ENCODE assay signal across 15 cellular contexts in the genomic region with DNA sequence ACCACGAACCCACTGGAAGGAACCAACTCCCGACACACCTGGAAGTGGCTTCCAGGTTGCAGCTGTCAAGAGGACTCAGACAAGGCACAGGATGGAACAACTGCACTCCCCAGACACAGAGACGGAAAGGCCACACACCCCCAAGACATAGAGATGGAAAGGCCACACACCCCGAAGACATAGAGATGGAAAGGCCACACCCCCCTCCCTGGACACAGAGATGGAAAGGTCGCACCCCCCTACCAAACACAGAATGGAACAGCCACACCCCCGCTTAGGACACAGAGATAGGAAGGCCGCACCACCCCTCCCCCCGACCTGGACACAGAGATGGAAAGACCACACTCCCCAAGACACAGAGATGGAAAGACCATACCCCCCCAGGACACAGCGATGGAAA. TPM values are rescaled to one million over a fixed set of nuclear protein-coding genes. Genes with fewer than 3 reads are reported as not detected.
DNase-seq lines count a peak whose midpoint lies in the region; ATAC-seq and TF ChIP-seq lines count a peak whose summit lies in the region.
"Had no signal": no experiment of that assay in that cellular context is flagged by ENCODE, and none has a peak within 500 bp of the region (broad histone marks: within the 10 kb centered on the region; RNA-seq: fewer than 3 reads in every experiment).

No MANE protein-coding gene starts in this region.

- TF ChIP-seq CTCF in natural killer cell (IDR thresholded peaks at IDR 0.05) (no peak), chondrocyte (IDR thresholded peaks at IDR 0.05) (no peak)

- no peak for DNase-seq in natural killer cell treated with Interleukin-12 subunit alpha and Interleukin-12 subunit beta and Interleukin-15 and Interleukin-18, amount 100 ng/mL, for 72 hours (ENCODE audit: low spot score)
- DNase-seq in natural killer cell (no peak), chondrocyte (ENCODE audit: low spot score) (peak; percentile 32), DMS79 (lab: John Stamatoyannopoulos, UW) (no peak), NCI-H345 (lab: John Stamatoyannopoulos, UW) (no peak)
- DNase-seq: CD8-positive, alpha-beta memory T cell; KBM-7; NCI-H1105 treated with DMSO at 0.1 percent for 48 hours; NCI-H1694; NCI-H2107; NCI-H510A treated with DMSO at 0.1 percent for 48 hours; NCI-H82; SHP77 had no signal

- H3K36me3 Mint-ChIP-seq in natural killer cell treated with Interleukin-12 subunit alpha and Interleukin-12 subunit beta and Interleukin-15 and Interleukin-18, amount 100 ng/mL, for 72 hours, result no peaks in the 10 kb centered on the region
- no peaks in the 10 kb centered on the region for H3K36me3 Mint-ChIP-seq in natural killer cell
- peaks cover 3% of the 10 kb centered on the region for H3K36me3 Mint-ChIP-seq in chondrocyte (ENCODE audit: low read depth)

- no peak for ATAC-seq in natural killer cell treated with Interleukin-12 subunit alpha and Interleukin-12 subunit beta and Interleukin-15 and Interleukin-18, amount 100 ng/mL, for 72 hours
- ATAC-seq in natural killer cell, result no peak

- H3K27me3 Mint-ChIP-seq in natural killer cell treated with Interleukin-12 subunit alpha and Interleukin-12 subunit beta and Interleukin-15 and Interleukin-18, amount 100 ng/mL, for 72 hours, result peaks cover 10 to 16% of the 10 kb centered on the region in 2 donors
- H3K27me3 Mint-ChIP-seq in natural killer cell (ENCODE audit: low read depth in 2 of 2) (peaks cover 0 to 11% of the 10 kb centered on the region in 2 donors), chondrocyte (ENCODE audit: low read depth) (no peaks in the 10 kb centered on the region)

- peaks cover 8 to 10% of the 10 kb centered on the region in 2 donors for H3K4me1 Mint-ChIP-seq in natural killer cell treated with Interleukin-12 subunit alpha and Interleukin-12 subunit beta and Interleukin-15 and Interleukin-18, amount 100 ng/mL, for 72 hours (ENCODE audit: low read depth in 2 of 2)
- H3K4me1 Mint-ChIP-seq in natural killer cell (peaks cover 7 to 18% of the 10 kb centered on the region in 2 donors), chondrocyte (ENCODE audit: low read depth) (peaks cover 6% of the 10 kb centered on the region)

- peak overlapping the region; percentile 34 for H3K4me3 Mint-ChIP-seq in natural killer cell treated with Interleukin-12 subunit alpha and Interleukin-12 subunit beta and Interleukin-15 and Interleukin-18, amount 100 ng/mL, for 72 hours
- H3K4me3 Mint-ChIP-seq in natural killer cell (no peak overlapping the region), chondrocyte (ENCODE audit: unreplicated experiment) (no peak overlapping the region)

- no peaks in the 10 kb centered on the region for H3K9me3 Mint-ChIP-seq in natural killer cell treated with Interleukin-12 subunit alpha and Interleukin-12 subunit beta and Interleukin-15 and Interleukin-18, amount 100 ng/mL, for 72 hours
- H3K9me3 Mint-ChIP-seq in natural killer cell, result no peaks in the 10 kb centered on the region
- H3K9me3 Mint-ChIP-seq in chondrocyte (ENCODE audit: low read depth), result no peaks in the 10 kb centered on the region
- H3K9me3 Mint-ChIP-seq: CD8-positive, alpha-beta memory T cell had no signal

- intact Hi-C loops in natural killer cell (cut with micrococcal nuclease), result no loop called here

- H3K27ac Mint-ChIP-seq in natural killer cell treated with Interleukin-12 subunit alpha and Interleukin-12 subunit beta and Interleukin-15 and Interleukin-18, amount 100 ng/mL, for 72 hours, result no peak overlapping the region
- H3K27ac Mint-ChIP-seq in natural killer cell (no peak overlapping the region), chondrocyte (ENCODE audit: unreplicated experiment) (no peak overlapping the region)

RNA-seq across cellular contexts. Expression of gene ZNF511, which starts 7.6 kb away (rescaled TPM):
- total RNA-seq in natural killer cell treated with Interleukin-12 subunit alpha and Interleukin-12 subunit beta and Interleukin-15 and Interleukin-18, amount 100 ng/mL, for 72 hours, result 10 to 100 TPM; 38.1 to 73.2 TPM
- total RNA-seq in natural killer cell, result 10 to 100 TPM; 28.1 to 39.0 (median 32.4) TPM
- 25.6 to 33.0 TPM (median 32.7 TPM) in 3 replicates for total RNA-seq in chondrocyte

RNA-seq across cellular contexts. Expression of gene TUBGCP2, which starts 7.6 kb away (rescaled TPM):
- total RNA-seq in natural killer cell treated with Interleukin-12 subunit alpha and Interleukin-12 subunit beta and Interleukin-15 and Interleukin-18, amount 100 ng/mL, for 72 hours, result 10 to 100 TPM; 53.3 to 58.2 TPM
- total RNA-seq in natural killer cell, result 10 to 100 TPM; 74.3 to 81.8 (median 78.7) TPM
- 53.2 to 56.2 TPM (median 54.9 TPM) in 3 replicates for total RNA-seq in chondrocyte

RNA-seq across cellular contexts. Expression of gene CALY, which starts 20.4 kb away (rescaled TPM):
- not detected for total RNA-seq in natural killer cell treated with Interleukin-12 subunit alpha and Interleukin-12 subunit beta and Interleukin-15 and Interleukin-18, amount 100 ng/mL, for 72 hours
- total RNA-seq in natural killer cell (not detected), chondrocyte (7.3 to 13.5 TPM (median 8.9 TPM) in 3 replicates)
- total RNA-seq: H4, RPMI7951 had no signal

RNA-seq across cellular contexts. Expression of gene PRAP1, which starts 30.9 kb away (rescaled TPM):
- total RNA-seq in natural killer cell treated with Interleukin-12 subunit alpha and Interleukin-12 subunit beta and Interleukin-15 and Interleukin-18, amount 100 ng/mL, for 72 hours, result not detected
- total RNA-seq in natural killer cell (not detected), chondrocyte (not detected in 3 replicates)
- total RNA-seq: CD8-positive, alpha-beta memory T cell; H4; RPMI7951 had no signal

RNA-seq across cellular contexts. Expression of gene ADAM8, which starts 39.6 kb away (rescaled TPM):
- 100 to 1,000 TPM; 202 to 211 TPM for total RNA-seq in natural killer cell treated with Interleukin-12 subunit alpha and Interleukin-12 subunit beta and Interleukin-15 and Interleukin-18, amount 100 ng/mL, for 72 hours
- 100 to 1,000 TPM; 357 to 682 (median 425) TPM for total RNA-seq in natural killer cell
- total RNA-seq in chondrocyte, result 1.3 to 3.2 TPM (median 2.3 TPM) in 3 replicates
